ENCODE assay signal across 14 cellular contexts in the genomic region with DNA sequence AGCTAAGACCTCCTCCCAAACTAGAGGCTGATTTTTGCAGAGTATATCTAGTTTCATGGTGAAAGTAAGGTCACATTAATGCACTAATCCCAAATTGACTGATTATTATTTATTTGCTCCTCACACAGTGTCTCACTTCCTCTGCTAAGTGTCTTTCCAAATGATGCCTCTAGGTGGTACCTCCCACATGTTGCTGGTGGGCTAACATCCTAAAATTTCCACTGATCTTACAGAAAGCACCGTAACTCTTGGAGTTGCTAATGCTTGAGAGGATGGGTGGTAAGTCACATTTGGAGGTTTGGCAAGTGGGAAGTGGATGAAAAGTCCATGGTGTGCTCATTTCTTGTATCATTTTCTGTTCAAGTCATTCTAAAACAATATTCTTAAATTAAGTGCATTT.
DNase-seq lines count a peak whose midpoint lies in the region; ATAC-seq, FAIRE-seq and TF ChIP-seq lines count a peak whose summit lies in the region.
"Had no signal": no experiment of that assay in that cellular context is flagged by ENCODE, and none has a peak within 500 bp of the region (broad histone marks: within the 10 kb centered on the region; RNA-seq: fewer than 3 reads in every experiment).

No MANE protein-coding gene starts in this region.

- POLR2A ChIA-PET in MCF 10A (lab: Yijun Ruan, JAX) = no interaction called here

- TF ChIP-seq CTCF in MCF 10A (IDR thresholded peaks at IDR 0.05; ENCODE audit: unreplicated experiment) = peak; percentile 7
- no peak for TF ChIP-seq CTCF in mammary epithelial cell (conservative IDR thresholded peaks at IDR 0.05 in 1 of 2, IDR thresholded peaks at IDR 0.05 in 1 of 2; ENCODE audit: extremely low read depth in 1 of 2, insufficient read depth in 1 of 2, low read depth in 1 of 2, low read length in 2 of 2)
- peak; percentile 3 for TF ChIP-seq CTCF in astrocyte (IDR thresholded peaks at IDR 0.05; ENCODE audit: insufficient read depth, low read depth, low read length)
- peak; percentile 17 for TF ChIP-seq CTCF in upper lobe of right lung (IDR thresholded peaks at IDR 0.05)

- 0% methylated on average over 1 of the region's 1 CpG for WGBS in mammary epithelial cell (ENCODE audit: low coverage, missing lambda C conversion rate)

- H3K36me3 Mint-ChIP-seq in MCF 10A (ENCODE audit: insufficient read depth, unreplicated experiment) (no peaks in the 10 kb centered on the region), astrocyte (ENCODE audit: low read depth, unreplicated experiment) (no peaks in the 10 kb centered on the region)

- ATAC-seq in upper lobe of right lung (no peak), HG02571 (IDR thresholded peaks at IDR 0.05; ENCODE audit: unreplicated experiment) (no peak)
- ATAC-seq: Panc1 had no signal

- H3K27ac Mint-ChIP-seq in MCF 10A (ENCODE audit: low read depth, unreplicated experiment) (no peak overlapping the region), astrocyte (ENCODE audit: unreplicated experiment) (no peak overlapping the region)
- H3K27ac Mint-ChIP-seq: T-helper 2 cell treated with Interferon-gamma antibody and Interleukin-4, amounts not matched to agents 5 μg/mL and 100 μg/mL, for 36 hours had no signal

- H2AFZ ChIP-seq in mammary epithelial cell (ENCODE audit: low read depth, low read length) (no peak overlapping the region), astrocyte (ENCODE audit: low read depth, low read length) (no peak overlapping the region)

- H3K79me2 ChIP-seq in mammary epithelial cell (ENCODE audit: insufficient read depth, low read length) (no peaks in the 10 kb centered on the region), astrocyte (ENCODE audit: insufficient read depth, low read length) (no peaks in the 10 kb centered on the region)

- H3K4me2 ChIP-seq in mammary epithelial cell (ENCODE audit: insufficient read depth, low read depth, low read length) = no peak overlapping the region
- H3K4me2 ChIP-seq in astrocyte (ENCODE audit: low read length) = no peak overlapping the region

- CTCF ChIA-PET in MCF 10A (lab: Yijun Ruan, JAX) (no interaction called here), mammary epithelial cell (lab: Charles Lee; ENCODE audit: low non-redundant PET) (no interaction called here)

- intact Hi-C loops in MCF 10A (cut with micrococcal nuclease) (no loop called here), mammary epithelial cell (cut with micrococcal nuclease) (no loop called here), upper lobe of right lung (cut with DNase I) (no loop called here)

- H3K4me1 Mint-ChIP-seq in MCF 10A (ENCODE audit: insufficient read depth, unreplicated experiment) (no peaks in the 10 kb centered on the region), astrocyte (ENCODE audit: low read depth, unreplicated experiment) (no peaks in the 10 kb centered on the region)

- H3K27me3 ChIP-seq in mammary epithelial cell (ENCODE audit: insufficient read depth, low read length) = no peaks in the 10 kb centered on the region
- H3K27me3 ChIP-seq in astrocyte (ENCODE audit: insufficient read depth, low read length) = no peaks in the 10 kb centered on the region
- H3K27me3 ChIP-seq in upper lobe of right lung = no peaks in the 10 kb centered on the region

- in situ Hi-C loops in mammary epithelial cell (cut with MboI; ENCODE audit: low sequenced_read_pairs in 2 of 2) = no loop called here

- BruUV-seq in MCF 10A (replicated peaks; lab: Mats Ljungman, UMichigan) = no TSS peak
- no TSS peak for BruUV-seq in mammary epithelial cell (replicated peaks; lab: Mats Ljungman, UMichigan)

- H3K36me3 ChIP-seq in mammary epithelial cell (ENCODE audit: insufficient read depth, low read length) (no peaks in the 10 kb centered on the region), astrocyte (ENCODE audit: insufficient read depth, low read length) (no peaks in the 10 kb centered on the region), upper lobe of right lung (no peaks in the 10 kb centered on the region)

- H3K4me3 ChIP-seq in mammary epithelial cell (replicated peaks in 1 of 3; ENCODE audit: insufficient read depth in 1 of 3, low read depth in 2 of 3, low read length in 3 of 3) (no peak overlapping the region), astrocyte (ENCODE audit: insufficient read depth, low read depth, low read length) (no peak overlapping the region), upper lobe of right lung (no peak overlapping the region)

- H3K27me3 Mint-ChIP-seq in MCF 10A (ENCODE audit: insufficient read depth, unreplicated experiment) (no peaks in the 10 kb centered on the region), astrocyte (ENCODE audit: low read depth, unreplicated experiment) (no peaks in the 10 kb centered on the region)

- dilution Hi-C loops in mammary epithelial cell (cut with HindIII; ENCODE audit: low sequenced_read_pairs) = no loop called here

- DNase-seq in MCF 10A (ENCODE audit: unreplicated experiment) (no peak), mammary epithelial cell (no peak), Kasumi-1 (lab: John Stamatoyannopoulos, UW) (peak; percentile 50 to 65), astrocyte (ENCODE audit: low read depth) (no peak), upper lobe of right lung (no peak), NCI-H510A treated with DMSO at 0.1 percent for 48 hours (lab: John Stamatoyannopoulos, UW) (no peak), kidney tubule cell (ENCODE audit: low spot score) (no peak)
- DNase-seq: activated gamma-delta T cell, DMS153, MV-4-11, NCI-H345 had no signal

- H3K4me3 Mint-ChIP-seq in MCF 10A (ENCODE audit: unreplicated experiment) (no peak overlapping the region), astrocyte (ENCODE audit: unreplicated experiment) (no peak overlapping the region)
- H3K4me3 Mint-ChIP-seq: T-helper 2 cell treated with Interferon-gamma antibody and Interleukin-4, amounts not matched to agents 5 μg/mL and 100 μg/mL, for 36 hours had no signal

- H3K4me1 ChIP-seq in mammary epithelial cell (ENCODE audit: insufficient read depth, low read length) = no peaks in the 10 kb centered on the region
- no peaks in the 10 kb centered on the region for H3K4me1 ChIP-seq in astrocyte (ENCODE audit: insufficient read depth, low read length)
- H3K4me1 ChIP-seq in upper lobe of right lung = no peaks in the 10 kb centered on the region

- H3K9ac ChIP-seq in mammary epithelial cell (ENCODE audit: insufficient read depth, low read length) (no peak overlapping the region), astrocyte (ENCODE audit: low read length) (no peak overlapping the region)

- H4K20me1 ChIP-seq in mammary epithelial cell (ENCODE audit: insufficient read depth, low read length) (no peaks in the 10 kb centered on the region), astrocyte (ENCODE audit: insufficient read depth, low read length) (no peaks in the 10 kb centered on the region)

- peaks cover 23% of the 10 kb centered on the region for H3K9me3 Mint-ChIP-seq in MCF 10A (ENCODE audit: unreplicated experiment)
- peaks cover 3% of the 10 kb centered on the region for H3K9me3 Mint-ChIP-seq in astrocyte (ENCODE audit: unreplicated experiment)

- H3K27ac ChIP-seq in mammary epithelial cell (ENCODE audit: insufficient read depth, low read depth, low read length) (no peak overlapping the region), astrocyte (ENCODE audit: low read depth, low read length) (no peak overlapping the region), upper lobe of right lung (no peak overlapping the region)

- peaks cover 14% of the 10 kb centered on the region for H3K9me3 ChIP-seq in mammary epithelial cell (replicated peaks; ENCODE audit: insufficient read depth, low read length)
- no peaks in the 10 kb centered on the region for H3K9me3 ChIP-seq in astrocyte (ENCODE audit: insufficient read depth, low read depth, low read length)
- H3K9me3 ChIP-seq in upper lobe of right lung = no peaks in the 10 kb centered on the region

- no peak for FAIRE-seq in astrocyte (lab: Jason Lieb, UNC)

Comparison
In these comparisons a context has a peak if more than half of its experiments do, and no peak if none do; other contexts are left out.
1. CTCF ChIP-seq: peak in MCF 10A (single experiment), astrocyte (single experiment) and upper lobe of right lung (single experiment); none in mammary epithelial cell (0 of 2).
2. DNase-seq: peak in Kasumi-1 (2 of 2); none in MCF 10A (single experiment), mammary epithelial cell (single experiment), astrocyte (single experiment), upper lobe of right lung (single experiment), NCI-H510A treated with DMSO at 0.1 percent for 48 hours (single experiment) and kidney tubule cell (single experiment).